16 cellular contexts compared by ENCODE assay signal in genomic region chr20:45836841-45837240, GRCh38. TPM values are rescaled to one million over a fixed set of nuclear protein-coding genes. Genes with fewer than 3 reads are reported as not detected.
A peak's percentile ranks its signal among the peaks of the same experiment; 100 is the strongest.
DNase-seq lines count a peak whose midpoint lies in the region; ATAC-seq and TF ChIP-seq lines count a peak whose summit lies in the region.
"Had no signal": no experiment of that assay in that cellular context is flagged by ENCODE, and none has a peak within 500 bp of the region (broad histone marks: within the 10 kb centered on the region; RNA-seq: fewer than 3 reads in every experiment).

No MANE protein-coding gene starts in this region.

- TF ChIP-seq CTCF in RWPE2 (IDR thresholded peaks at IDR 0.05; ENCODE audit: poor library complexity, severe bottlenecking) (no peak), fibroblast of mammary gland (conservative IDR thresholded peaks at IDR 0.05; ENCODE audit: control insufficient read depth, insufficient read depth, low read depth, low read length) (no peak)

- no peaks in the 10 kb centered on the region for H3K27me3 Mint-ChIP-seq in T-cell
- H3K27me3 Mint-ChIP-seq: CD8-positive, alpha-beta memory T cell had no signal

- H3K9me3 Mint-ChIP-seq in T-cell, result no peaks in the 10 kb centered on the region
- H3K9me3 Mint-ChIP-seq: activated T-cell treated with anti-CD3 and anti-CD28 coated beads, Interleukin-2, amount 50 U/mL, for 4 hours; CD8-positive, alpha-beta memory T cell; naive thymus-derived CD4-positive, alpha-beta T cell had no signal

- H3K36me3 Mint-ChIP-seq in T-cell, result no peaks in the 10 kb centered on the region

- H3K9me3 ChIP-seq in RWPE2 (ENCODE audit: severe bottlenecking) (no peaks in the 10 kb centered on the region), skeletal muscle satellite cell (replicated peaks; ENCODE audit: low read length) (no peaks in the 10 kb centered on the region)
- H3K9me3 ChIP-seq: adrenal gland had no signal

- H3K27me3 ChIP-seq in RWPE2 (ENCODE audit: insufficient read depth, poor library complexity, severe bottlenecking) (no peaks in the 10 kb centered on the region), skeletal muscle satellite cell (ENCODE audit: control insufficient read depth, insufficient read depth, low read length) (no peaks in the 10 kb centered on the region)
- H3K27me3 ChIP-seq: adrenal gland had no signal

- H3K4me2 ChIP-seq in skeletal muscle satellite cell (ENCODE audit: low read length), result peak overlapping the region; percentile 50

- H3K27ac Mint-ChIP-seq in T-cell, result no peak overlapping the region

- H3K27ac ChIP-seq in RWPE2 (ENCODE audit: poor library complexity, severe bottlenecking), result peak overlapping the region; percentile 1

- no peak overlapping the region for H3K4me3 Mint-ChIP-seq in T-cell
- H3K4me3 Mint-ChIP-seq: activated T-cell treated with anti-CD3 and anti-CD28 coated beads, Interleukin-2, amount 50 U/mL, for 4 hours had no signal

- peak in 52 of 76 experiments; percentile 10 to 79 (median 42) for DNase-seq in HUDEP-2 (lab: John Stamatoyannopoulos, UW; ENCODE audit: unreplicated experiment in 76 of 76)
- DNase-seq in RWPE2 (ENCODE audit: low spot score), result no peak
- no peak for DNase-seq in fibroblast of mammary gland (ENCODE audit: low read depth)
- no peak for DNase-seq in NCI-H2196 (lab: John Stamatoyannopoulos, UW; ENCODE audit: unreplicated experiment)
- no peak for DNase-seq in effector CD8-positive, alpha-beta T cell (lab: John Stamatoyannopoulos, UW)
- no peak for DNase-seq in T-cell
- no peak for DNase-seq in 8988T
- DNase-seq: activated CD4-positive, alpha-beta T cell treated with anti-CD3 and anti-CD28 coated beads for 1 hour; activated T-cell treated with anti-CD3 and anti-CD28 coated beads, Interleukin-2, amount 50 U/mL, for 4 hours; CD8-positive, alpha-beta memory T cell; GF-D8; Karpas-422; naive thymus-derived CD4-positive, alpha-beta T cell; NCI-H1694 had no signal

- ATAC-seq in RWPE2 (ENCODE audit: low read depth) (no peak), T-cell (replicated peaks in 1 of 4) (no peak)
- ATAC-seq: activated T-cell treated with anti-CD3 and anti-CD28 coated beads, Interleukin-2, amount 50 U/mL, for 4 hours; naive thymus-derived CD4-positive, alpha-beta T cell had no signal

- CTCF ChIA-PET in T-cell (lab: Charles Lee), result no interaction called here

- H3K4me1 ChIP-seq in RWPE2 (ENCODE audit: insufficient read depth, poor library complexity, severe bottlenecking) (peaks cover 15% of the 10 kb centered on the region), skeletal muscle satellite cell (ENCODE audit: control insufficient read depth, insufficient read depth, low read length) (peaks cover 32% of the 10 kb centered on the region)

- no peak overlapping the region for H3K9ac ChIP-seq in skeletal muscle satellite cell (ENCODE audit: low read depth, low read length)

- POLR2A ChIA-PET in T-cell (lab: Charles Lee), result no interaction called here

- H3K4me1 Mint-ChIP-seq in T-cell, result peaks cover 13 to 20% (median 13%) of the 10 kb centered on the region in 3 donors

- H3K4me3 ChIP-seq in RWPE2 (ENCODE audit: severe bottlenecking) (no peak overlapping the region), fibroblast of mammary gland (ENCODE audit: control insufficient read depth, low read depth, low read length) (peak overlapping the region; percentile 26), skeletal muscle satellite cell (ENCODE audit: low read length) (peak overlapping the region; percentile 12)
- H3K4me3 ChIP-seq: adrenal gland had no signal

- H3K36me3 ChIP-seq in RWPE2 (ENCODE audit: low read depth) (peaks cover 14% of the 10 kb centered on the region; the same call in 1 of the 2 replicates), skeletal muscle satellite cell (ENCODE audit: insufficient read depth, low read length) (peaks cover 20% of the 10 kb centered on the region)

RNA-seq across cellular contexts. Expression of gene SNX21, which starts 3.2 kb away (rescaled TPM):
- 56.0 and 70.3 TPM in 2 replicates for total RNA-seq in skeletal muscle satellite cell (2012; rRNA removed)
- total RNA-seq in T-cell, result 1 to 10 TPM; 1.1 to 3.5 (median 2.1) TPM

RNA-seq across cellular contexts. Expression of gene TNNC2, which starts 9.7 kb away (rescaled TPM):
- 6.8 TPM in 1 of 2 replicates, not detected in the other for total RNA-seq in skeletal muscle satellite cell (2012; rRNA removed)
- 1 to 10 TPM in 1 of 5 donors, under 1 TPM in 3, not detected in 1; 0.41 to 1.3 (median 0.70) TPM for total RNA-seq in T-cell
- total RNA-seq: activated T-cell treated with anti-CD3 and anti-CD28 coated beads, Interleukin-2, amount 50 U/mL, for 4 hours; CD8-positive, alpha-beta memory T cell had no signal

RNA-seq across cellular contexts. Expression of gene ACOT8, which starts 20.4 kb away (rescaled TPM):
- total RNA-seq in skeletal muscle satellite cell (2012; rRNA removed), result 29.3 and 33.2 TPM in 2 replicates
- 10 to 100 TPM; 20.4 to 33.9 (median 32.0) TPM for total RNA-seq in T-cell

RNA-seq across cellular contexts. Expression of gene ZSWIM3, which starts 20.6 kb away (rescaled TPM):
- 4.8 TPM in 2 replicates for total RNA-seq in skeletal muscle satellite cell (2012; rRNA removed)
- 1 to 10 TPM; 1.4 to 7.5 (median 5.6) TPM for total RNA-seq in T-cell

RNA-seq across cellular contexts. Expression of gene UBE2C, which starts 24.4 kb away (rescaled TPM):
- 15.7 and 30.6 TPM in 2 replicates for total RNA-seq in skeletal muscle satellite cell (2012; rRNA removed)
- 1 to 10 TPM in 3 of 5 donors, under 1 TPM in 2; 0.44 to 2.4 (median 1.2) TPM for total RNA-seq in T-cell

Comparison
In these comparisons a context has a peak if more than half of its experiments do, and no peak if none do; other contexts are left out.
1. DNase-seq: peak in HUDEP-2 (52 of 76); none in RWPE2 (single experiment), fibroblast of mammary gland (single experiment), NCI-H2196 (single experiment), effector CD8-positive, alpha-beta T cell (single experiment), T-cell (0 of 34) and 8988T (single experiment).